19 cellular contexts compared by ENCODE assay signal in genomic region chr12:84313326-84313675, GRCh38.
"Had no signal": no experiment of that assay in that cellular context is flagged by ENCODE, and none has a peak within 500 bp of the region (broad histone marks: within the 10 kb centered on the region; RNA-seq: fewer than 3 reads in every experiment).

No MANE protein-coding gene starts in this region.

- H3K27me3 ChIP-seq: hepatocyte, ovary, right atrium auricular region, right lobe of liver, tibial nerve, vagina had no signal

- H3K4me1 ChIP-seq: left ventricle myocardium inferior, right atrium auricular region, right lobe of liver, tibial nerve, vagina had no signal

- H3K79me2 ChIP-seq: hepatocyte had no signal

- H3K4me3 ChIP-seq: hepatocyte, left ventricle myocardium inferior, lung, mucosa of descending colon, ovary, right atrium auricular region, right lobe of liver, tibial nerve, vagina had no signal

- H3K4me2 ChIP-seq: hepatocyte had no signal

- H3K9me3 ChIP-seq: left ventricle myocardium inferior, mucosa of descending colon, ovary, right atrium auricular region, right lobe of liver, tibial nerve, vagina had no signal

- H3K36me3 ChIP-seq: left ventricle myocardium inferior, ovary, right atrium auricular region, right lobe of liver, tibial nerve, vagina had no signal

- DNase-seq: islet precursor cell; left ventricle myocardium inferior; midbrain; mucosa of descending colon; naive thymus-derived CD4-positive, alpha-beta T cell; ovary; right lobe of liver; stimulated activated CD4-positive, alpha-beta T cell treated with anti-CD3 and anti-CD28 coated beads, Interleukin-12 subunit alpha, Interleukin-12 subunit beta, amount 100 ng/mL, for 4 hours; stimulated activated CD4-positive, alpha-beta T cell treated with anti-CD3 and anti-CD28 coated beads, Interleukin-15, amount 100 ng/mL, for 24 hours; stimulated activated CD4-positive, alpha-beta T cell treated with anti-CD3 and anti-CD28 coated beads, Interleukin-2, amount 100 ng/mL, for 24 hours; stimulated activated CD4-positive, alpha-beta T cell treated with anti-CD3 and anti-CD28 coated beads, Interleukin-4, amount 100 ng/mL, for 24 hours; stimulated activated naive CD4-positive, alpha-beta T cell had no signal

- H3K27ac ChIP-seq: hepatocyte, left ventricle myocardium inferior, ovary, right atrium auricular region, right lobe of liver, tibial nerve, vagina had no signal

- H2AFZ ChIP-seq: hepatocyte had no signal

- ATAC-seq: mucosa of descending colon; naive thymus-derived CD4-positive, alpha-beta T cell; natural killer cell treated with Interleukin-12 subunit alpha and Interleukin-12 subunit beta and Interleukin-15 and Interleukin-18, amount 100 ng/mL, for 72 hours; right lobe of liver; stimulated activated effector memory CD8-positive, alpha-beta T cell treated with anti-CD3 and anti-CD28 coated beads, Interleukin-12 subunit alpha, Interleukin-12 subunit beta, amount 100 ng/mL, for 72 hours had no signal
